12 cellular contexts compared by ENCODE assay signal in genomic region chr9:112049834-112050516, GRCh38.
DNase-seq lines count a peak whose midpoint lies in the region; ATAC-seq and TF ChIP-seq lines count a peak whose summit lies in the region.
"Had no signal": no experiment of that assay in that cellular context is flagged by ENCODE, and none has a peak within 500 bp of the region (broad histone marks: within the 10 kb centered on the region; RNA-seq: fewer than 3 reads in every experiment).

No MANE protein-coding gene starts in this region.

- peak overlapping the region; percentile 97 for H4K91ac ChIP-seq in trophoblast cell (ENCODE audit: low read depth, low read length)

- WGBS in trophoblast cell (ENCODE audit: extremely low coverage, insufficient coverage, insufficient read length) = no CpG with 5 or more reads among the region's 4 CpGs

- DNase-seq in BE2C (peak; percentile 14), RWPE2 (ENCODE audit: low spot score) (no peak), fibroblast of the aortic adventitia (ENCODE audit: low read depth) (peak; percentile 93), trophoblast cell (no peak), occipital lobe (lab: John Stamatoyannopoulos, UW) (no peak)
- no peak for DNase-seq in CD4-positive, alpha-beta T cell
- DNase-seq: immature natural killer cell had no signal

- H3K9me3 ChIP-seq in BE2C (no peaks in the 10 kb centered on the region), RWPE2 (ENCODE audit: severe bottlenecking) (peaks cover 3% of the 10 kb centered on the region), trophoblast cell (ENCODE audit: insufficient read depth, low read depth, low read length) (no peaks in the 10 kb centered on the region)
- H3K9me3 ChIP-seq in CD4-positive, alpha-beta T cell (ENCODE audit: control insufficient read depth, low read length) = peaks cover 7% of the 10 kb centered on the region
- H3K9me3 ChIP-seq: testis had no signal

- H2AK5ac ChIP-seq in trophoblast cell (ENCODE audit: low read length) = peak overlapping the region; percentile 100

- no peak overlapping the region for H3K9ac ChIP-seq in trophoblast cell (ENCODE audit: low read length)
- H3K9ac ChIP-seq: BLaER1 had no signal

- H3K4me3 Mint-ChIP-seq in CD4-positive, alpha-beta T cell = no peak overlapping the region
- H3K4me3 Mint-ChIP-seq: immature natural killer cell had no signal

- peak overlapping the region; percentile 33 for H3K4ac ChIP-seq in trophoblast cell (ENCODE audit: low read depth, low read length)

- peaks cover 8% of the 10 kb centered on the region for H3K4me1 ChIP-seq in BE2C
- H3K4me1 ChIP-seq in RWPE2 (ENCODE audit: insufficient read depth, poor library complexity, severe bottlenecking) = peaks cover 28% of the 10 kb centered on the region
- peaks cover 9% of the 10 kb centered on the region in 2 experiments for H3K4me1 ChIP-seq in trophoblast cell (ENCODE audit: control insufficient read depth in 1 of 2, insufficient read depth in 2 of 2, low read length in 2 of 2)
- H3K4me1 ChIP-seq: BLaER1 had no signal

- H3K14ac ChIP-seq in trophoblast cell (ENCODE audit: low read length) = peak overlapping the region; percentile 97

- POLR2A ChIA-PET in CD4-positive, alpha-beta T cell (lab: Charles Lee) = interaction anchor here (0.9 kb wide), 1 partner anchor 211 kb away, joined by 3 read pairs; no protein-coding TSS in a partner anchor

- H3K79me1 ChIP-seq in trophoblast cell (ENCODE audit: low read length) = peaks cover 5% of the 10 kb centered on the region

- H3K27me3 ChIP-seq in BE2C = no peaks in the 10 kb centered on the region
- H3K27me3 ChIP-seq in RWPE2 (ENCODE audit: insufficient read depth, poor library complexity, severe bottlenecking) = no peaks in the 10 kb centered on the region
- no peaks in the 10 kb centered on the region for H3K27me3 ChIP-seq in trophoblast cell (ENCODE audit: insufficient read depth, low read length)
- no peaks in the 10 kb centered on the region for H3K27me3 ChIP-seq in CD4-positive, alpha-beta T cell (ENCODE audit: control insufficient read depth, insufficient read depth, low read length)
- H3K27me3 ChIP-seq: BLaER1, testis had no signal

- peak overlapping the region; percentile 99 for H2BK12ac ChIP-seq in trophoblast cell (ENCODE audit: low read length)

- H3K27ac ChIP-seq in RWPE2 (ENCODE audit: poor library complexity, severe bottlenecking) (peak overlapping the region; percentile 67), trophoblast cell (ENCODE audit: low read depth, low read length) (peak overlapping the region; percentile 60)
- no peak overlapping the region for H3K27ac ChIP-seq in CD4-positive, alpha-beta T cell (ENCODE audit: low read depth, low read length)
- H3K27ac ChIP-seq: BLaER1, testis, VCaP had no signal

- no peaks in the 10 kb centered on the region for H3K9me3 Mint-ChIP-seq in CD4-positive, alpha-beta T cell

- no peak for ATAC-seq in RWPE2 (ENCODE audit: low read depth)
- no peak for ATAC-seq in CD4-positive, alpha-beta T cell (ENCODE audit: poor library complexity)
- ATAC-seq in HG02610 (IDR thresholded peaks at IDR 0.05; ENCODE audit: unreplicated experiment) = no peak
- ATAC-seq in GM21390 (IDR thresholded peaks at IDR 0.05; ENCODE audit: unreplicated experiment) = no peak

- peak overlapping the region; percentile 80 for H2AFZ ChIP-seq in trophoblast cell (ENCODE audit: insufficient read depth, low read length, poor library complexity)

- H3K36me3 ChIP-seq in BE2C (no peaks in the 10 kb centered on the region), RWPE2 (ENCODE audit: low read depth) (no peaks in the 10 kb centered on the region), trophoblast cell (ENCODE audit: control insufficient read depth in 1 of 2, insufficient read depth in 2 of 2, low read length in 2 of 2) (peaks cover 0 to 2% of the 10 kb centered on the region in 2 experiments)

- intact Hi-C loops in CD4-positive, alpha-beta T cell (cut with DNase I, micrococcal nuclease) = no loop called here

- CTCF ChIA-PET in CD4-positive, alpha-beta T cell (lab: Charles Lee) = no interaction called here

- H3K79me2 ChIP-seq in trophoblast cell (ENCODE audit: control insufficient read depth, insufficient read depth, low read length, poor library complexity) = peaks cover 2% of the 10 kb centered on the region

- H3K4me1 Mint-ChIP-seq in CD4-positive, alpha-beta T cell (ENCODE audit: low read depth) = peaks cover 5% of the 10 kb centered on the region

- no peak overlapping the region for H3K27ac Mint-ChIP-seq in CD4-positive, alpha-beta T cell
- H3K27ac Mint-ChIP-seq: immature natural killer cell had no signal

- no peak for TF ChIP-seq CTCF in BE2C (IDR thresholded peaks at IDR 0.05; ENCODE audit: low read depth, low read length)
- TF ChIP-seq CTCF in RWPE2 (IDR thresholded peaks at IDR 0.05; ENCODE audit: poor library complexity, severe bottlenecking) = no peak
- no peak for TF ChIP-seq CTCF in fibroblast of the aortic adventitia (IDR thresholded peaks at IDR 0.05; ENCODE audit: insufficient read depth, low read length)
- no peak for TF ChIP-seq CTCF in CD4-positive, alpha-beta T cell (IDR thresholded peaks at IDR 0.05)

- H3K23ac ChIP-seq in trophoblast cell (ENCODE audit: low read length) = no peak overlapping the region

- H3K4me2 ChIP-seq in trophoblast cell (ENCODE audit: low read length) = peak overlapping the region; percentile 44
- H3K4me2 ChIP-seq: BLaER1 had no signal

- peak overlapping the region; percentile 85 for H4K8ac ChIP-seq in trophoblast cell (ENCODE audit: low read depth, low read length)

- no peak overlapping the region for H3K4me3 ChIP-seq in BE2C (ENCODE audit: low read depth, low read length)
- no peak overlapping the region for H3K4me3 ChIP-seq in RWPE2 (ENCODE audit: severe bottlenecking)
- H3K4me3 ChIP-seq in fibroblast of the aortic adventitia (ENCODE audit: low read depth, low read length) = no peak overlapping the region
- no peak overlapping the region for H3K4me3 ChIP-seq in trophoblast cell (ENCODE audit: low read depth, low read length)
- H3K4me3 ChIP-seq: BLaER1, testis had no signal

- no peaks in the 10 kb centered on the region for H3K27me3 Mint-ChIP-seq in CD4-positive, alpha-beta T cell

- peak overlapping the region; percentile 98 for H2BK120ac ChIP-seq in trophoblast cell (ENCODE audit: insufficient read depth, low read length, poor library complexity)

- H2BK5ac ChIP-seq in trophoblast cell (ENCODE audit: low read depth, low read length, poor library complexity) = peak overlapping the region; percentile 95

- peaks cover 13% of the 10 kb centered on the region for H3K36me3 Mint-ChIP-seq in CD4-positive, alpha-beta T cell (ENCODE audit: low read depth)

- H3K18ac ChIP-seq in trophoblast cell (ENCODE audit: low read length) = peak overlapping the region; percentile 95

- no peak overlapping the region for H4K12ac ChIP-seq in trophoblast cell (ENCODE audit: low read depth, low read length)

Comparison
In these comparisons a context has a peak if more than half of its experiments do, and no peak if none do; other contexts are left out.
1. DNase-seq: peak in BE2C (single experiment) and fibroblast of the aortic adventitia (single experiment); none in RWPE2 (single experiment), trophoblast cell (0 of 2), CD4-positive, alpha-beta T cell (0 of 10) and occipital lobe (single experiment).